ENCODE assay signal across 12 cellular contexts in the genomic region with DNA sequence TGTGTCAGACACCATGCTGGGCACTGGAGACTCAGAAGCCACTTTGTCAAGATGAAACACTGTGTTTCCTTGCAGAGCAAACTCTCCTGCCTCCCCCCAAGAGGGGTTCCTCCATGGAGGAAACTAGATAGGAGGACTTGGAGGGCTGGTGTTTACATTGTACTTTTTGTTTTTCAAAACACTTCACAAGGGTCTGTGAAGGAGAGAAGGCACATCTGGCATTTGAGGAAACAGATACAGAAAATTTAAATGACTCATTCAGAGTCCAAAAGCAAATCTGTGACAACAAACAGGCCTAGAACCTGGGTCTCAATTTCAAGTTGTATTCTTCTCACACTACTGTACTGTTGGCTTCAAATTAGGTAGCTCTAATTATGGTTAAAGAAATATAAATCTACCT.
A peak's percentile ranks its signal among the peaks of the same experiment; 100 is the strongest.
DNase-seq lines count a peak whose midpoint lies in the region; ATAC-seq and TF ChIP-seq lines count a peak whose summit lies in the region.
"Had no signal": no experiment of that assay in that cellular context is flagged by ENCODE, and none has a peak within 500 bp of the region (broad histone marks: within the 10 kb centered on the region; RNA-seq: fewer than 3 reads in every experiment).

No MANE protein-coding gene starts in this region.

- ATAC-seq in HG03039 (IDR thresholded peaks at IDR 0.05; ENCODE audit: unreplicated experiment) = no peak

- no peak for TF ChIP-seq CTCF in fibroblast of pulmonary artery (IDR thresholded peaks at IDR 0.05; ENCODE audit: low read length, missing control alignments)

- DNase-seq in activated CD8-positive, alpha-beta memory T cell treated with anti-CD3 and anti-CD28 coated beads for 24 hours = peak; percentile 35
- DNase-seq in activated CD8-positive, alpha-beta memory T cell treated with anti-CD3 and anti-CD28 coated beads, Interleukin-2, amount 50 U/mL, for 48 hours = no peak
- peak; percentile 61 for DNase-seq in NCI-H69 (lab: John Stamatoyannopoulos, UW)
- peak; percentile 48 for DNase-seq in fibroblast of pulmonary artery (ENCODE audit: low read depth)
- no peak for DNase-seq in NCI-H146 (lab: John Stamatoyannopoulos, UW)
- no peak for DNase-seq in activated CD4-positive, CD25-positive, alpha-beta regulatory T cell (lab: John Stamatoyannopoulos, UW)
- DNase-seq in NCI-H146 treated with DMSO at 0.1 percent for 48 hours (lab: John Stamatoyannopoulos, UW; ENCODE audit: unreplicated experiment) = no peak
- DNase-seq: activated CD4-positive, alpha-beta T cell treated with anti-CD3 and anti-CD28 coated beads for 4 hours; brain microvascular endothelial cell; lower lobe of right lung; NCI-H1092 had no signal

- no peak overlapping the region for H3K4me3 ChIP-seq in fibroblast of pulmonary artery (replicated peaks; ENCODE audit: low read depth, low read length)
- H3K4me3 ChIP-seq: lower lobe of right lung had no signal

Comparison
In these comparisons a context has a peak if more than half of its experiments do, and no peak if none do; other contexts are left out.
1. DNase-seq: peak in activated CD8-positive, alpha-beta memory T cell treated with anti-CD3 and anti-CD28 coated beads for 24 hours (single experiment), NCI-H69 (single experiment) and fibroblast of pulmonary artery (single experiment); none in activated CD8-positive, alpha-beta memory T cell treated with anti-CD3 and anti-CD28 coated beads, Interleukin-2, amount 50 U/mL, for 48 hours (single experiment), NCI-H146 (single experiment), activated CD4-positive, CD25-positive, alpha-beta regulatory T cell (0 of 4) and NCI-H146 treated with DMSO at 0.1 percent for 48 hours (single experiment).